21 cellular contexts compared by ENCODE assay signal in genomic region chr16:70388281-70388680, GRCh38. TPM values are rescaled to one million over a fixed set of nuclear protein-coding genes. Genes with fewer than 3 reads are reported as not detected.
DNase-seq lines count a peak whose midpoint lies in the region; TF ChIP-seq lines count a peak whose summit lies in the region.
"Had no signal": no experiment of that assay in that cellular context is flagged by ENCODE, and none has a peak within 500 bp of the region (broad histone marks: within the 10 kb centered on the region; RNA-seq: fewer than 3 reads in every experiment).

No MANE protein-coding gene starts in this region.

- DNase-seq in Ammon's horn (ENCODE audit: low spot score), result peak; percentile 55
- no peak for DNase-seq in H9
- no peak for DNase-seq in endothelial cell (ENCODE audit: low spot score)
- peak in 6 of 10 donors; percentile 13 to 90 (median 54) for DNase-seq in posterior cingulate gyrus
- DNase-seq in mesendoderm, result no peak
- DNase-seq in effector CD4-positive, alpha-beta T cell, result no peak
- no peak for DNase-seq in NCI-H526 treated with DMSO at 0.1 percent for 48 hours (lab: John Stamatoyannopoulos, UW)
- DNase-seq: AML-193; CD8-positive, alpha-beta memory T cell; DMS 273 treated with DMSO at 0.1 percent for 48 hours; DMS79 treated with DMSO at 0.1 percent for 48 hours; GF-D8; GOT3; NCI-H1048; NCI-H1417; NCI-H1694; NCI-H2029 treated with DMSO at 0.1 percent for 48 hours; NCI-H69; SJCRH30 had no signal

- no peak overlapping the region for H3K4me2 ChIP-seq in H9 (ENCODE audit: insufficient read depth, insufficient read length, low read length)
- H3K4me2 ChIP-seq in mesendoderm (ENCODE audit: low read length), result no peak overlapping the region
- H3K4me2 ChIP-seq: A549 had no signal

- intact Hi-C loops in posterior cingulate gyrus (cut with DNase I), result no loop called here

- no peak overlapping the region for H2AFZ ChIP-seq in H9 (ENCODE audit: low read length)

- no peak overlapping the region for H2BK120ac ChIP-seq in H9 (ENCODE audit: low read depth, low read length, poor library complexity, severe bottlenecking)
- H2BK120ac ChIP-seq in mesendoderm (ENCODE audit: low read depth, low read length), result no peak overlapping the region

- H3K36me3 Mint-ChIP-seq in H9 (ENCODE audit: insufficient read depth in 1 of 3, low read depth in 3 of 3), result peaks cover 13 to 51% (median 42%) of the 10 kb centered on the region in 3 experiments; a peak in 6 of 7 replicates
- H3K36me3 Mint-ChIP-seq in endothelial cell (ENCODE audit: low read depth, unreplicated experiment), result peaks cover 27% of the 10 kb centered on the region

- H3K9ac ChIP-seq in H9 (ENCODE audit: extremely low read depth, insufficient read length, low read length) (no peak overlapping the region), mesendoderm (ENCODE audit: low read length) (no peak overlapping the region)

- H3K4ac ChIP-seq in H9 (ENCODE audit: low read depth, low read length), result no peak overlapping the region
- H3K4ac ChIP-seq in mesendoderm (ENCODE audit: low read depth, low read length), result no peak overlapping the region

- H2BK15ac ChIP-seq in H9 (ENCODE audit: low read depth, low read length) (no peak overlapping the region), mesendoderm (replicated peaks; ENCODE audit: low read depth) (no peak overlapping the region)

- no peak overlapping the region for H2BK20ac ChIP-seq in H9 (ENCODE audit: low read depth, low read length, poor library complexity, severe bottlenecking)

- H3K27ac ChIP-seq in H9 (ENCODE audit: insufficient read length, low read depth, low read length), result no peak overlapping the region
- no peak overlapping the region for H3K27ac ChIP-seq in mesendoderm (ENCODE audit: low read depth, low read length)
- H3K27ac ChIP-seq: A549, HL-60, SJCRH30 had no signal

- H3K79me2 ChIP-seq in H9 (ENCODE audit: insufficient read depth, low read length) (no peaks in the 10 kb centered on the region), mesendoderm (ENCODE audit: control insufficient read depth, insufficient read depth, low read length) (no peaks in the 10 kb centered on the region)

- no peak overlapping the region for H4K8ac ChIP-seq in H9 (replicated peaks; ENCODE audit: insufficient read length, low read depth, low read length)
- no peak overlapping the region for H4K8ac ChIP-seq in mesendoderm (ENCODE audit: low read depth, low read length)

- no peak overlapping the region for H3T11ph ChIP-seq in H9 (ENCODE audit: low read length)

- H3K27me3 Mint-ChIP-seq in H9 (ENCODE audit: low read depth) (no peaks in the 10 kb centered on the region), endothelial cell (ENCODE audit: unreplicated experiment) (peaks cover 3% of the 10 kb centered on the region)
- H3K27me3 Mint-ChIP-seq: CD8-positive, alpha-beta memory T cell had no signal

- H3K36me3 ChIP-seq in mesendoderm (ENCODE audit: control insufficient read depth, insufficient read depth, low read length), result peaks cover 6% of the 10 kb centered on the region
- H3K36me3 ChIP-seq: SJCRH30 had no signal

- H3K56ac ChIP-seq in H9 (ENCODE audit: insufficient read length, low read depth, low read length), result no peak overlapping the region
- H3K56ac ChIP-seq in mesendoderm (ENCODE audit: low read length), result no peak overlapping the region

- H2AK5ac ChIP-seq in H9 (ENCODE audit: insufficient read length, low read length) (no peak overlapping the region), mesendoderm (ENCODE audit: low read length) (no peak overlapping the region)

- no peak overlapping the region for H3K4me3 ChIP-seq in mesendoderm (ENCODE audit: low read length)
- H3K4me3 ChIP-seq: A549, SJCRH30 had no signal

- no peaks in the 10 kb centered on the region for H3K9me3 ChIP-seq in H9 (ENCODE audit: control insufficient read depth, low read depth, low read length)
- H3K9me3 ChIP-seq: A549, SJCRH30 had no signal

- no peak overlapping the region for H3K18ac ChIP-seq in H9 (ENCODE audit: insufficient read length, low read depth, low read length)
- no peak overlapping the region for H3K18ac ChIP-seq in mesendoderm (ENCODE audit: low read length)

- H2BK12ac ChIP-seq in H9 (ENCODE audit: insufficient read length, low read depth, low read length), result no peak overlapping the region

- H3K23me2 ChIP-seq in H9 (ENCODE audit: insufficient read length, low read depth, low read length, poor library complexity, severe bottlenecking), result no peaks in the 10 kb centered on the region

- WGBS in H9 (ENCODE audit: extremely low coverage, insufficient read length, low lambda C conversion rate), result no CpG with 5 or more reads among the region's 12 CpGs
- no CpG with 5 or more reads among the region's 12 CpGs for WGBS in mesendoderm (ENCODE audit: extremely low coverage, insufficient coverage, low lambda C conversion rate)

- TF ChIP-seq CTCF in H9 (conservative IDR thresholded peaks at IDR 0.05) (no peak), endothelial cell (IDR thresholded peaks at IDR 0.05; ENCODE audit: unreplicated experiment) (no peak)

- no peaks in the 10 kb centered on the region for H4K20me1 ChIP-seq in H9 (ENCODE audit: control insufficient read depth, insufficient read depth, insufficient read length)

- H3K27ac Mint-ChIP-seq in H9 (peak overlapping the region in 2 of 3 experiments; percentile 19 to 41; a peak in 1 of 7 replicates), endothelial cell (ENCODE audit: unreplicated experiment) (no peak overlapping the region)

- no peak overlapping the region for H4K91ac ChIP-seq in H9 (ENCODE audit: insufficient read length, low read depth, low read length)

- H3K4me1 Mint-ChIP-seq in H9 (no peaks in the 10 kb centered on the region), endothelial cell (ENCODE audit: unreplicated experiment) (peaks cover 8% of the 10 kb centered on the region)

- H3K14ac ChIP-seq in H9 (ENCODE audit: insufficient read depth, low read length), result no peak overlapping the region

- H3K23ac ChIP-seq in H9 (ENCODE audit: insufficient read length, low read depth, low read length) (no peak overlapping the region), mesendoderm (ENCODE audit: low read length) (no peak overlapping the region)

- H3K4me1 ChIP-seq in H9 (ENCODE audit: insufficient read depth, low read length) (no peaks in the 10 kb centered on the region), mesendoderm (ENCODE audit: control insufficient read depth, low read depth, low read length) (no peaks in the 10 kb centered on the region)
- H3K4me1 ChIP-seq: SJCRH30 had no signal

- H4K5ac ChIP-seq in H9 (ENCODE audit: insufficient read length, low read depth, low read length) (no peak overlapping the region), mesendoderm (ENCODE audit: low read length) (no peak overlapping the region)

- H3K4me3 Mint-ChIP-seq in H9, result no peak overlapping the region
- peak overlapping the region; percentile 44 for H3K4me3 Mint-ChIP-seq in endothelial cell (ENCODE audit: unreplicated experiment)
- H3K4me3 Mint-ChIP-seq: CD8-positive, alpha-beta memory T cell had no signal

- H2BK5ac ChIP-seq in H9 (ENCODE audit: insufficient read length, low read length) (no peak overlapping the region), mesendoderm (ENCODE audit: low read length) (no peak overlapping the region)

- no peaks in the 10 kb centered on the region for H3K79me1 ChIP-seq in H9 (ENCODE audit: insufficient read depth, low read depth, low read length, poor library complexity, severe bottlenecking)
- no peaks in the 10 kb centered on the region for H3K79me1 ChIP-seq in mesendoderm (ENCODE audit: low read length)

- H3K27me3 ChIP-seq in H9 (ENCODE audit: insufficient read depth, low read length) (no peaks in the 10 kb centered on the region), mesendoderm (ENCODE audit: insufficient read depth, low read length, poor library complexity) (no peaks in the 10 kb centered on the region)
- H3K27me3 ChIP-seq: SJCRH30 had no signal

- H3K9me3 Mint-ChIP-seq in H9, result no peaks in the 10 kb centered on the region
- no peaks in the 10 kb centered on the region for H3K9me3 Mint-ChIP-seq in endothelial cell (ENCODE audit: unreplicated experiment)
- H3K9me3 Mint-ChIP-seq: CD8-positive, alpha-beta memory T cell had no signal

RNA-seq across cellular contexts. Expression of gene DDX19A, which starts 41.6 kb away (rescaled TPM):
- total RNA-seq in H9 (2021) (57.1 and 59.4 TPM in 2 replicates), endothelial cell (ENCODE audit: unreplicated experiment) (35.3 TPM)
- polyA plus RNA-seq in mesendoderm (2013, experiment 1 of 2), result 39.1 TPM
- polyA plus RNA-seq in mesendoderm (2013, experiment 2 of 2), result 39.0 TPM

RNA-seq across cellular contexts. Expression of gene ST3GAL2, which starts 50.6 kb away (rescaled TPM):
- total RNA-seq in H9 (2021) (45.9 and 49.0 TPM in 2 replicates), endothelial cell (ENCODE audit: unreplicated experiment) (87.0 TPM)
- polyA plus RNA-seq in mesendoderm (2013, experiment 1 of 2), result 23.5 TPM
- polyA plus RNA-seq in mesendoderm (2013, experiment 2 of 2), result 23.1 TPM

Comparison
In these comparisons a context has a peak if more than half of its experiments do, and no peak if none do; other contexts are left out.
1. DNase-seq: peak in Ammon's horn (single experiment) and posterior cingulate gyrus (6 of 10); none in H9 (single experiment), endothelial cell (single experiment), mesendoderm (single experiment), effector CD4-positive, alpha-beta T cell (single experiment) and NCI-H526 treated with DMSO at 0.1 percent for 48 hours (single experiment).